ENCODE assay signal across 8 cellular contexts in the genomic region with DNA sequence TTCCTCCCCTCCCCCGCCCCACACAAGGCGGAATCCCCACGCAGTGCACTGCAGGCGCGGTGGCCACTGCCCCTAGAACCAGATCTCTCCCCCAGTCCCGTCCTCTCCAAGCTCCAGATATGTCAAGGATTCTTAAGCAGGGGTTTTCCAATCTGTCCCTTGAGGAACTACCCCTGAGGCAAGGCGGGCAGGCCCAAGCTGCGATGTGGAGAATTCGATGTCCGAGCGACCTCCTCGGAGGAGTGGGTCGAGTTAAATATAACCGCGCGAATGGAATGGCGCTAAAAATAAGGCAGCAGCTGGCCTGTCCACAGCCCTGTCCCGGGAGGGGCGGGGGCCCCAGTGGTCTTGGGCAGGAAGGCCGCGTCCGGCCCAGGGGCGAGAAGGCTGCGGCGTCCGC. TPM values are rescaled to one million over a fixed set of nuclear protein-coding genes. Genes with fewer than 3 reads are reported as not detected.
DNase-seq lines count a peak whose midpoint lies in the region; ATAC-seq, FAIRE-seq and TF ChIP-seq lines count a peak whose summit lies in the region.
"Had no signal": no experiment of that assay in that cellular context is flagged by ENCODE, and none has a peak within 500 bp of the region (broad histone marks: within the 10 kb centered on the region; RNA-seq: fewer than 3 reads in every experiment).

No MANE protein-coding gene starts in this region.

- H3K36me3 ChIP-seq in mammary epithelial cell (ENCODE audit: insufficient read depth, low read length) (no peaks in the 10 kb centered on the region), pancreas (no peaks in the 10 kb centered on the region), thyroid gland (no peaks in the 10 kb centered on the region)

- WGBS in mammary epithelial cell (ENCODE audit: low coverage, missing lambda C conversion rate), result 63% methylated on average over 13 of the region's 26 CpGs
- WGBS in pancreas, 2 donors, result 31 to 36% methylated on average over 26 of the region's 26 CpGs
- WGBS in thyroid gland, 2 donors, result 30 to 34% methylated on average over 18 to 24 of the region's 26 CpGs

- H3K4me3 ChIP-seq in mammary epithelial cell (replicated peaks in 1 of 3; ENCODE audit: insufficient read depth in 1 of 3, low read depth in 2 of 3, low read length in 3 of 3) (peak overlapping the region; percentile 51 to 59 (median 52)), pancreas (peak overlapping the region in 3 of 4 donors; percentile 24 to 68 (median 37)), thyroid gland (replicated peaks in 1 of 3) (no peak overlapping the region)

- peaks cover 8 to 19% (median 13%) of the 10 kb centered on the region in 3 donors for H3K4me1 Mint-ChIP-seq in IgD-negative memory B cell

- peaks cover under 1% of the 10 kb centered on the region for H3K36me3 Mint-ChIP-seq in IgD-negative memory B cell

- no peak overlapping the region for H3K27ac ChIP-seq in mammary epithelial cell (ENCODE audit: insufficient read depth, low read depth, low read length)
- no peak overlapping the region for H3K27ac ChIP-seq in pancreas
- no peak overlapping the region for H3K27ac ChIP-seq in thyroid gland

- peak overlapping the region; percentile 90 for H3K4me2 ChIP-seq in mammary epithelial cell (ENCODE audit: insufficient read depth, low read depth, low read length)

- H3K27me3 ChIP-seq in mammary epithelial cell (ENCODE audit: insufficient read depth, low read length) (peaks cover 33% of the 10 kb centered on the region), pancreas (peaks cover 12 to 48% (median 31%) of the 10 kb centered on the region in 4 donors), thyroid gland (peaks cover 56% of the 10 kb centered on the region)

- peaks cover 0 to 18% (median 9%) of the 10 kb centered on the region in 3 donors for H3K9me3 Mint-ChIP-seq in IgD-negative memory B cell

- peaks cover 17% of the 10 kb centered on the region for H3K9me3 ChIP-seq in mammary epithelial cell (replicated peaks; ENCODE audit: insufficient read depth, low read length)
- no peaks in the 10 kb centered on the region for H3K9me3 ChIP-seq in pancreas
- no peaks in the 10 kb centered on the region for H3K9me3 ChIP-seq in thyroid gland

- dilution Hi-C loops in mammary epithelial cell (cut with HindIII; ENCODE audit: low sequenced_read_pairs), result no loop called here

- TF ChIP-seq CTCF in mammary epithelial cell (conservative IDR thresholded peaks at IDR 0.05 in 1 of 2, IDR thresholded peaks at IDR 0.05 in 1 of 2; ENCODE audit: extremely low read depth in 1 of 2, insufficient read depth in 1 of 2, low read depth in 1 of 2, low read length in 2 of 2) (no peak), pancreas (IDR thresholded peaks at IDR 0.05) (no peak), thyroid gland (IDR thresholded peaks at IDR 0.05) (no peak)

- no peaks in the 10 kb centered on the region for H3K79me2 ChIP-seq in mammary epithelial cell (ENCODE audit: insufficient read depth, low read length)

- ATAC-seq in GM18517 (IDR thresholded peaks at IDR 0.05; ENCODE audit: unreplicated experiment) (peak; percentile 2), pancreas (no peak)

- H3K4me3 Mint-ChIP-seq in IgD-negative memory B cell, result peak overlapping the region; percentile 44 to 88 (median 80)

- in situ Hi-C loops in mammary epithelial cell (cut with MboI; ENCODE audit: low sequenced_read_pairs in 2 of 2), result loop anchor here in 1 of 2 donors (25.0 kb wide), 1 partner anchor 221 kb away; no protein-coding TSS in a partner anchor

- H3K4me1 ChIP-seq in mammary epithelial cell (ENCODE audit: insufficient read depth, low read length), result peaks cover 3% of the 10 kb centered on the region
- H3K4me1 ChIP-seq in pancreas, result no peaks in the 10 kb centered on the region
- H3K4me1 ChIP-seq in thyroid gland, result peaks cover 8 to 13% of the 10 kb centered on the region in 2 donors

- no peak overlapping the region for H3K9ac ChIP-seq in mammary epithelial cell (ENCODE audit: insufficient read depth, low read length)

- intact Hi-C loops in mammary epithelial cell (cut with micrococcal nuclease), result loop anchor here (5.0 kb wide), 5 partner anchors 51 to 931 kb away; partner anchors contain the start of genes ALG6, EFCAB7 and ITGB3BP
- intact Hi-C loops in pancreas (cut with DNase I), result no loop called here
- intact Hi-C loops in thyroid gland (cut with DNase I), result no loop called here

- peak overlapping the region in 2 of 3 donors; percentile 82 to 86 for H3K27ac Mint-ChIP-seq in IgD-negative memory B cell

- DNase-seq in mammary epithelial cell (no peak), pancreas (no peak), NCI-H1092 treated with DMSO at 0.1 percent for 48 hours (lab: John Stamatoyannopoulos, UW) (no peak), NAMALWA (ENCODE audit: low spot score) (no peak), thyroid gland (no peak)
- DNase-seq: GOT3 had no signal

- CTCF ChIA-PET in mammary epithelial cell (lab: Charles Lee; ENCODE audit: low non-redundant PET), result no interaction called here

- BruUV-seq in mammary epithelial cell (replicated peaks; lab: Mats Ljungman, UMichigan), result no TSS peak

- no peak for FAIRE-seq in pancreas (lab: Jason Lieb, UNC)

- peak overlapping the region; percentile 87 for H2AFZ ChIP-seq in mammary epithelial cell (ENCODE audit: low read depth, low read length)

- H3K27me3 Mint-ChIP-seq in IgD-negative memory B cell, result peaks cover 50% of the 10 kb centered on the region

- no peaks in the 10 kb centered on the region for H4K20me1 ChIP-seq in mammary epithelial cell (ENCODE audit: insufficient read depth, low read length)

- no peak for TF ChIP-seq POLR2A in thyroid gland (IDR thresholded peaks at IDR 0.05)

RNA-seq across cellular contexts. Expression of gene FOXD3, which starts 5.8 kb away (rescaled TPM):
- polyA plus RNA-seq in IgD-negative memory B cell, result not detected
- not detected for total RNA-seq in mammary epithelial cell
- polyA plus RNA-seq in mammary epithelial cell, result not detected
- not detected for polyA minus RNA-seq in mammary epithelial cell
- total RNA-seq in pancreas, result under 1 TPM in 2 of 6 donors, not detected in 4; 0.09 TPM
- polyA plus RNA-seq in pancreas, result under 1 TPM in 1 of 2 donors, not detected in 1; 0.21 TPM
- total RNA-seq in thyroid gland, result under 1 TPM in 1 of 4 donors, not detected in 3; 0.24 TPM

RNA-seq across cellular contexts. Expression of gene ALG6, which starts 50.9 kb away (rescaled TPM):
- 12.9 TPM for polyA plus RNA-seq in IgD-negative memory B cell
- 10 to 100 TPM in 1 of 2 donors, 1 to 10 TPM in 1; 8.2 to 11.3 TPM for total RNA-seq in mammary epithelial cell
- 6.2 TPM for polyA plus RNA-seq in mammary epithelial cell
- polyA minus RNA-seq in mammary epithelial cell, result 3.3 TPM
- 1 to 10 TPM; 3.1 to 8.8 (median 4.4) TPM for total RNA-seq in pancreas
- polyA plus RNA-seq in pancreas, result 10 to 100 TPM in 1 of 2 donors, 1 to 10 TPM in 1; 8.7 to 11.5 TPM
- 10 to 100 TPM in 3 of 4 donors, 1 to 10 TPM in 1; 9.2 to 21.5 (median 19.7) TPM for total RNA-seq in thyroid gland

Comparison
In these comparisons a context has a peak if more than half of its experiments do, and no peak if none do; other contexts are left out.
1. H3K4me3 ChIP-seq: peak in mammary epithelial cell (3 of 3) and pancreas (3 of 4); none in thyroid gland (0 of 3).